ENCODE assay signal across 23 cellular contexts in genomic region chr22:49604732-49605302, GRCh38.
"Had no signal": no experiment of that assay in that cellular context is flagged by ENCODE, and none has a peak within 500 bp of the region (broad histone marks: within the 10 kb centered on the region; RNA-seq: fewer than 3 reads in every experiment).

No MANE protein-coding gene starts in this region.

- H3K79me2 ChIP-seq: hepatocyte had no signal

- H2AFZ ChIP-seq: hepatocyte, neural progenitor cell had no signal

- H3K4me1 ChIP-seq: esophagus muscularis mucosa, left lung, neural progenitor cell, testis, uterus had no signal

- H3K27ac Mint-ChIP-seq: activated CD4-positive, alpha-beta memory T cell treated with anti-CD3 and anti-CD28 coated beads, Interleukin-2, amount 10 ng/mL, durations not matched to agents 7 days and 5 days; activated CD4-positive, alpha-beta T cell treated with anti-CD3 and anti-CD28 coated beads, Interleukin-2, amount 10 ng/mL, durations not matched to agents 24 days and 14 days; activated naive CD4-positive, alpha-beta T cell treated with anti-CD3 and anti-CD28 coated beads, Interleukin-2, amount 10 ng/mL, durations not matched to agents 7 days and 5 days; immature natural killer cell; neural progenitor cell; stimulated activated effector memory CD8-positive, alpha-beta T cell treated with anti-CD3 and anti-CD28 coated beads, Interleukin-12 subunit alpha, Interleukin-12 subunit beta, amount 100 ng/mL, for 72 hours had no signal

- H3K4me3 Mint-ChIP-seq: activated CD4-positive, alpha-beta memory T cell treated with anti-CD3 and anti-CD28 coated beads, Interleukin-2, amount 10 ng/mL, durations not matched to agents 7 days and 5 days; activated CD4-positive, alpha-beta T cell treated with anti-CD3 and anti-CD28 coated beads, Interleukin-2, amount 10 ng/mL, durations not matched to agents 24 days and 14 days; activated naive CD4-positive, alpha-beta T cell treated with anti-CD3 and anti-CD28 coated beads, Interleukin-2, amount 10 ng/mL, durations not matched to agents 7 days and 5 days; immature natural killer cell; naive thymus-derived CD4-positive, alpha-beta T cell; neural progenitor cell; stimulated activated effector memory CD8-positive, alpha-beta T cell treated with anti-CD3 and anti-CD28 coated beads, Interleukin-12 subunit alpha, Interleukin-12 subunit beta, amount 100 ng/mL, for 72 hours had no signal

- H3K4me2 ChIP-seq: hepatocyte, neural progenitor cell had no signal

- H3K36me3 Mint-ChIP-seq: neural progenitor cell; stimulated activated effector memory CD8-positive, alpha-beta T cell treated with anti-CD3 and anti-CD28 coated beads, Interleukin-12 subunit alpha, Interleukin-12 subunit beta, amount 100 ng/mL, for 72 hours had no signal

- H3K27me3 Mint-ChIP-seq: activated CD4-positive, alpha-beta memory T cell treated with anti-CD3 and anti-CD28 coated beads, Interleukin-2, amount 10 ng/mL, durations not matched to agents 7 days and 5 days; activated CD4-positive, alpha-beta T cell treated with anti-CD3 and anti-CD28 coated beads, Interleukin-2, amount 10 ng/mL, durations not matched to agents 24 days and 14 days; activated naive CD4-positive, alpha-beta T cell treated with anti-CD3 and anti-CD28 coated beads, Interleukin-2, amount 10 ng/mL, durations not matched to agents 7 days and 5 days; naive thymus-derived CD4-positive, alpha-beta T cell had no signal

- ATAC-seq: activated CD4-positive, CD25-positive, alpha-beta regulatory T cell treated with anti-CD3 and anti-CD28 coated beads, Interleukin-2, amount 50 U/mL, for 24 hours; left lung; naive thymus-derived CD4-positive, alpha-beta T cell; sciatic nerve; stimulated activated effector memory CD8-positive, alpha-beta T cell treated with anti-CD3 and anti-CD28 coated beads, Interleukin-12 subunit alpha, Interleukin-12 subunit beta, amount 100 ng/mL, for 72 hours had no signal

- H3K9me3 ChIP-seq: testis had no signal

- H3K27ac ChIP-seq: coronary artery, esophagus muscularis mucosa, hepatocyte, left lung, neural progenitor cell, testis, uterus had no signal

- H3K4me3 ChIP-seq: coronary artery, esophagus muscularis mucosa, hepatocyte, left lung, neural progenitor cell, testis, uterus had no signal

- H3K36me3 ChIP-seq: esophagus muscularis mucosa, neural progenitor cell, uterus had no signal

- DNase-seq: activated CD4-positive, alpha-beta memory T cell treated with anti-CD3 and anti-CD28 coated beads, Interleukin-2, amount 10 ng/mL, durations not matched to agents 7 days and 5 days; activated CD4-positive, alpha-beta T cell treated with anti-CD3 and anti-CD28 coated beads, Interleukin-2, amount 10 ng/mL, durations not matched to agents 24 days and 14 days; activated effector memory CD4-positive, alpha-beta T cell treated with anti-CD3 and anti-CD28 coated beads, Interleukin-2, amount 50 U/mL, for 16 hours; activated naive CD4-positive, alpha-beta T cell treated with anti-CD3 and anti-CD28 coated beads, Interleukin-2, amount 10 ng/mL, durations not matched to agents 7 days and 5 days; activated T-cell treated with anti-CD3 and anti-CD28 coated beads for 4 hours; amygdala; cerebellar nuclear complex; glutamatergic neuron; immature natural killer cell; left lung; naive thymus-derived CD4-positive, alpha-beta T cell; posterior cingulate gyrus; small intestine; stimulated activated CD4-positive, alpha-beta T cell treated with anti-CD3 and anti-CD28 coated beads, Interleukin-2, amount 100 ng/mL, for 24 hours; testis; uterus had no signal

- H3K27me3 ChIP-seq: hepatocyte, left lung, neural progenitor cell, testis, uterus had no signal
